In the genomic region with DNA sequence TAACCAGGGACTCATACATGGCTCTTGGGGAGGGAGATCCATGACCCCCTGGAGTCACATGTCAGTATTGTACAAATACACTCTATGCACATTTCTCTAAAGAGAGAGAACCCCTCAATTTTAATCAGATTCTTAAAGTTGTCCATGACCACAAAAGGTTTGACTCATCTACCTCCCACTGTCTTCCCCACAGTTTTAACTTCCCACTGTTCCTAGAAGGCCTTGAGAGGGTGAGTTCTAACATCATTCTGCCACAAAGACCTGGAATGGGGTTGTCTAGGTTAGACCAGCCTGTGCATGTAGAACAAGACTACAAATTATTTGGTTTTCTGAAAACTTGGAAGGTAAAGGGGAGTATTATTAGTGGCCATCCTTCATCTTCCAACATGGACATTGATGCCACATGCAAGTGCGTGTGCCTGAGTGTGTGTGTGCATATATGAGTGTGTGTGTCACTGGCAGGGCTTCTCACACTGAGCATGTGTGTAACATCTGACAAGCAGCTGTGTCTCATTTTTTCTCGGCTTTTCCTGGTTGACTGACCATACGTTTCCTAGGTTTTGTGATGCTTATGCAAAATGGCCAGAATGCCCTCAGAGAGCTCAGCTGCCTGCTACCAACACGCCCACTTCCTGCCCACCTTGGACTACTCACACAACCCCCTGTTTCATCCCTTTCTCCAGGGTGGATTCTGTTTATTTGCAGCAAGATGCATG, we compare ENCODE assay signal across 13 cellular contexts.
DNase-seq lines count a peak whose midpoint lies in the region; ATAC-seq, FAIRE-seq and TF ChIP-seq lines count a peak whose summit lies in the region.
"Had no signal": no experiment of that assay in that cellular context is flagged by ENCODE, and none has a peak within 500 bp of the region (broad histone marks: within the 10 kb centered on the region; RNA-seq: fewer than 3 reads in every experiment).

No MANE protein-coding gene starts in this region.

- no peak for TF ChIP-seq CTCF in AG10803 (conservative IDR thresholded peaks at IDR 0.05; ENCODE audit: low read length)
- TF ChIP-seq CTCF in fibroblast of lung (conservative IDR thresholded peaks at IDR 0.05 in 1 of 2, IDR thresholded peaks at IDR 0.05 in 1 of 2; ENCODE audit: low read depth in 1 of 2, low read length in 2 of 2), result no peak

- H3K79me2 ChIP-seq in fibroblast of lung (ENCODE audit: control insufficient read depth, insufficient read depth, low read length), result no peaks in the 10 kb centered on the region

- ATAC-seq in GM21526 (IDR thresholded peaks at IDR 0.05; ENCODE audit: low FRiP score, unreplicated experiment), result peak; percentile 25

- H3K27me3 ChIP-seq in HUES6 (ENCODE audit: control insufficient read depth, insufficient read depth, low read length) (peaks cover 4% of the 10 kb centered on the region; the same call in 1 of the 2 replicates), fibroblast of lung (ENCODE audit: control insufficient read depth, insufficient read depth, low read length) (peaks cover 13% of the 10 kb centered on the region)

- H3K36me3 ChIP-seq in HUES6 (ENCODE audit: control insufficient read depth, insufficient read depth, low read length) (no peaks in the 10 kb centered on the region), fibroblast of lung (ENCODE audit: control insufficient read depth, insufficient read depth, low read length) (no peaks in the 10 kb centered on the region)

- FAIRE-seq in frontal cortex (lab: Jason Lieb, UNC), result no peak
- FAIRE-seq: colon, H1 had no signal

- H3K4me2 ChIP-seq in fibroblast of lung (ENCODE audit: extremely low read depth, insufficient read depth, low read length), result peak overlapping the region; percentile 44

- H3K9me3 ChIP-seq in HUES6 (ENCODE audit: control insufficient read depth, insufficient read depth, low read depth, low read length) (no peaks in the 10 kb centered on the region), fibroblast of lung (ENCODE audit: control insufficient read depth, insufficient read depth, low read depth, low read length) (no peaks in the 10 kb centered on the region)

- H4K20me1 ChIP-seq in fibroblast of lung (ENCODE audit: control insufficient read depth, extremely low read depth, insufficient read depth, low read length), result no peaks in the 10 kb centered on the region

- H3K9ac ChIP-seq in HUES6 (ENCODE audit: low read length) (peak overlapping the region; percentile 22), fibroblast of lung (ENCODE audit: insufficient read depth, low read length) (no peak overlapping the region)

- peak overlapping the region; percentile 59 for H2AFZ ChIP-seq in fibroblast of lung (ENCODE audit: low read length)

- H3K4me1 ChIP-seq in HUES6 (ENCODE audit: control insufficient read depth, insufficient read depth, low read length) (peaks cover 21% of the 10 kb centered on the region), fibroblast of lung (ENCODE audit: control insufficient read depth, extremely low read depth, insufficient read depth, low read length) (peaks cover 17% of the 10 kb centered on the region)

- no peak overlapping the region for H3K27ac ChIP-seq in HUES6 (ENCODE audit: low read depth, low read length)
- peak overlapping the region; percentile 29 for H3K27ac ChIP-seq in fibroblast of lung (ENCODE audit: insufficient read depth, low read length)

- H3K4me3 ChIP-seq in AG10803 (ENCODE audit: low read length) (no peak overlapping the region), HUES6 (ENCODE audit: low read depth, low read length) (no peak overlapping the region), fibroblast of lung (replicated peaks in 1 of 4; ENCODE audit: control extremely low read depth in 1 of 4, insufficient read depth in 1 of 4, low read depth in 3 of 4, low read length in 4 of 4) (no peak overlapping the region)

- DNase-seq in AG10803 (ENCODE audit: low read depth) (peak; percentile 8), fibroblast of lung (ENCODE audit: low read depth in 2 of 2) (peak; percentile 34 to 70), NCI-H1417 (lab: John Stamatoyannopoulos, UW) (no peak), cerebellar nuclear complex (lab: John Stamatoyannopoulos, UW) (no peak), frontal cortex (ENCODE audit: low spot score in 2 of 2) (no peak)
- no peak for DNase-seq in activated naive CD4-positive, alpha-beta T cell (lab: John Stamatoyannopoulos, UW)
- DNase-seq: activated CD4-positive, alpha-beta T cell treated with anti-CD3 and anti-CD28 coated beads for 1 hour; C1 segment of cervical spinal cord; NCI-H446 had no signal

Comparison
In these comparisons a context has a peak if more than half of its experiments do, and no peak if none do; other contexts are left out.
1. DNase-seq: peak in AG10803 (single experiment) and fibroblast of lung (2 of 2); none in NCI-H1417 (0 of 3), cerebellar nuclear complex (0 of 2), frontal cortex (0 of 2) and activated naive CD4-positive, alpha-beta T cell (0 of 4).